ENCODE assay signal across 10 cellular contexts in genomic region chr10:32955790-32956189, GRCh38. TPM values are rescaled to one million over a fixed set of nuclear protein-coding genes. Genes with fewer than 3 reads are reported as not detected.
DNase-seq lines count a peak whose midpoint lies in the region; ATAC-seq and TF ChIP-seq lines count a peak whose summit lies in the region.
"Had no signal": no experiment of that assay in that cellular context is flagged by ENCODE, and none has a peak within 500 bp of the region (broad histone marks: within the 10 kb centered on the region; RNA-seq: fewer than 3 reads in every experiment).

No MANE protein-coding gene starts in this region.

- H3K79me2 ChIP-seq in osteoblast (ENCODE audit: insufficient read depth, low read length): peaks cover 95% of the 10 kb centered on the region

- peaks cover 61% of the 10 kb centered on the region for H4K20me1 ChIP-seq in osteoblast (ENCODE audit: insufficient read depth, low read length)

- H3K27me3 ChIP-seq in CD8-positive, alpha-beta memory T cell (ENCODE audit: insufficient read depth, low read length, poor library complexity, severe bottlenecking): no peaks in the 10 kb centered on the region
- H3K27me3 ChIP-seq in Panc1 (ENCODE audit: control insufficient read depth, insufficient read depth, low read length) (no peaks in the 10 kb centered on the region), osteoblast (ENCODE audit: insufficient read depth, low read length) (no peaks in the 10 kb centered on the region)

- H3K4me2 ChIP-seq in osteoblast (ENCODE audit: insufficient read depth, low read length): peak overlapping the region; percentile 93

- H3K36me3 ChIP-seq in CD8-positive, alpha-beta memory T cell (ENCODE audit: insufficient read depth, low read length): no peaks in the 10 kb centered on the region
- peaks cover 4% of the 10 kb centered on the region for H3K36me3 ChIP-seq in Panc1 (ENCODE audit: control insufficient read depth, insufficient read depth, low read length)
- peaks cover 15% of the 10 kb centered on the region for H3K36me3 ChIP-seq in osteoblast (ENCODE audit: insufficient read depth, low read length)

- H3K9me3 Mint-ChIP-seq in CD8-positive, alpha-beta memory T cell: no peaks in the 10 kb centered on the region

- intact Hi-C loops in Panc1 (cut with micrococcal nuclease; ENCODE audit: unreplicated experiment): no loop called here

- ATAC-seq in Panc1: no peak
- no peak for ATAC-seq in HG02642 (IDR thresholded peaks at IDR 0.05; ENCODE audit: poor library complexity, unreplicated experiment)
- no peak for ATAC-seq in GM18519 (IDR thresholded peaks at IDR 0.05; ENCODE audit: low FRiP score, unreplicated experiment)
- ATAC-seq: left lobe of liver had no signal

- H3K27me3 Mint-ChIP-seq in CD8-positive, alpha-beta memory T cell: peaks cover 0 to 1% of the 10 kb centered on the region in 2 donors

- peaks cover 0 to 12% (median 6%) of the 10 kb centered on the region in 3 donors for H3K36me3 Mint-ChIP-seq in CD8-positive, alpha-beta memory T cell

- no peak for DNase-seq in CD8-positive, alpha-beta memory T cell
- DNase-seq in Panc1 (ENCODE audit: low read depth, low spot score) (no peak), epithelial cell of proximal tubule (ENCODE audit: low read depth) (no peak), osteoblast (ENCODE audit: insufficient read length, low spot score, missing footprints) (no peak), NCI-H446 treated with DMSO at 0.1 percent for 48 hours (lab: John Stamatoyannopoulos, UW) (no peak), NCI-H2196 (lab: John Stamatoyannopoulos, UW; ENCODE audit: unreplicated experiment) (no peak)
- DNase-seq: NCI-H345 had no signal

- H3K4me1 Mint-ChIP-seq in CD8-positive, alpha-beta memory T cell: peaks cover 71 to 81% (median 75%) of the 10 kb centered on the region in 3 donors

- H3K4me1 ChIP-seq in CD8-positive, alpha-beta memory T cell (ENCODE audit: insufficient read depth, low read length): peaks cover 38% of the 10 kb centered on the region
- H3K4me1 ChIP-seq in Panc1 (ENCODE audit: control insufficient read depth, insufficient read depth, low read length): peaks cover 35% of the 10 kb centered on the region
- peaks cover 61% of the 10 kb centered on the region for H3K4me1 ChIP-seq in osteoblast (ENCODE audit: insufficient read depth, low read length)

- in situ Hi-C loops in Panc1 (cut with HindIII; ENCODE audit: low pct_unique_long_range_greater_than_20kb, low sequenced_read_pairs): no loop called here

- peak overlapping the region; percentile 11 to 93 (median 73) for H3K27ac Mint-ChIP-seq in CD8-positive, alpha-beta memory T cell

- BruUV-seq in Panc1 (replicated peaks; lab: Mats Ljungman, UMichigan): TSS peak; percentile 76

- no peaks in the 10 kb centered on the region for H3K9me3 ChIP-seq in CD8-positive, alpha-beta memory T cell (ENCODE audit: low read length)
- H3K9me3 ChIP-seq in Panc1 (ENCODE audit: control insufficient read depth, insufficient read depth, low read depth, low read length): no peaks in the 10 kb centered on the region
- H3K9me3 ChIP-seq in osteoblast (ENCODE audit: low read depth, low read length): no peaks in the 10 kb centered on the region

- H3K4me3 Mint-ChIP-seq in CD8-positive, alpha-beta memory T cell: peak overlapping the region; percentile 73 to 93 (median 84)

- H3K27ac ChIP-seq in CD8-positive, alpha-beta memory T cell (ENCODE audit: low read depth, low read length): peak overlapping the region; percentile 55
- H3K27ac ChIP-seq in Panc1 (ENCODE audit: low read length) (peak overlapping the region; percentile 100), osteoblast (ENCODE audit: low read depth, low read length) (peak overlapping the region; percentile 98)

- POLR2A ChIA-PET in CD8-positive, alpha-beta memory T cell (lab: Charles Lee): interaction anchor here (2.3 kb wide), 1 partner anchor 25 kb away, joined by 13 read pairs; no protein-coding TSS in a partner anchor
- POLR2A ChIA-PET in Panc1 (lab: Charles Lee): interaction anchor here (1.0 to 1.4 kb wide), 2 partner anchors 28 to 30 kb away, joined by 3 to 25 read pairs; no protein-coding TSS in a partner anchor

- CTCF ChIA-PET in CD8-positive, alpha-beta memory T cell (lab: Charles Lee): interaction anchor here (1.3 to 2.8 kb wide), 3 partner anchors 25 to 159 kb away, joined by 3 to 11 read pairs (median 3); no protein-coding TSS in a partner anchor
- CTCF ChIA-PET in Panc1 (lab: Charles Lee): no interaction called here

- peak overlapping the region; percentile 37 for H3K4me3 ChIP-seq in CD8-positive, alpha-beta memory T cell (ENCODE audit: low read length)
- H3K4me3 ChIP-seq in Panc1 (ENCODE audit: low read depth in 2 of 2, low read length in 2 of 2) (peak overlapping the region; percentile 77 to 83), epithelial cell of proximal tubule (ENCODE audit: low read depth, low read length) (peak overlapping the region; percentile 93), osteoblast (ENCODE audit: insufficient read depth, low read length) (peak overlapping the region; percentile 95)

- H2AFZ ChIP-seq in osteoblast (ENCODE audit: low read length): no peak overlapping the region

- no peak for TF ChIP-seq CTCF in Panc1 (IDR thresholded peaks at IDR 0.05)
- no peak for TF ChIP-seq CTCF in epithelial cell of proximal tubule (conservative IDR thresholded peaks at IDR 0.05; ENCODE audit: low read depth, low read length)
- TF ChIP-seq CTCF in osteoblast (IDR thresholded peaks at IDR 0.05; ENCODE audit: extremely low read depth, low read depth, low read length): no peak

RNA-seq across cellular contexts. Expression of gene ITGB1, which starts 2.2 kb away (rescaled TPM):
- 10 to 100 TPM; 75.5 to 82.1 TPM for total RNA-seq in CD8-positive, alpha-beta memory T cell
- 342 TPM for polyA plus RNA-seq in CD8-positive, alpha-beta memory T cell
- 803 TPM for total RNA-seq in Panc1 (2021; ENCODE audit: unreplicated experiment)
- 484 TPM for polyA plus RNA-seq in Panc1 (2012; ENCODE audit: insufficient read length)
- 1,039 and 2,053 TPM in 2 replicates for total RNA-seq in epithelial cell of proximal tubule
- total RNA-seq in osteoblast: 1,572 and 1,742 TPM in 2 replicates

Comparison
In these comparisons a context has a peak if more than half of its experiments do, and no peak if none do; other contexts are left out.
1. H3K4me3 ChIP-seq: peak in every context shown above with its lines; median percentile 95 in osteoblast; 93 in epithelial cell of proximal tubule; 80 in Panc1; 37 in CD8-positive, alpha-beta memory T cell.